In the genomic region with DNA sequence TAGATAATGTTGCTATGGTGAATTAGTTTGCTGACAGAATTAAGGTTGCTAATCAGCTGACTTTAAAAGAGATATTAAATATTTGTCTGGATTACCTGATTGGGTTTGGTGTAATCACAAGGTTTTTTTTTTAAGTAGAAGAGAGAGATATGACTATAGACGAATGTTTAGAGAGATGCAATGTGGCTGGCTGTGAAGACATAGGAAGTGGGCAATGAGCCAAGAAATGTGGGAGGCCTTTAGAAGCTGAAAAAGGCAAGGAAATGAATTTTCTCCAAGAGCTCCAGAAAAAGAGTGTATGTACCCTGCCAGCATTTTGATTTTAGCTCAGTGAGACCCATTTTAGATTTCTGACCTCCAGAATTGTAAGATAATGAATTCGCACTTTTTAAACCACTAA, we compare ENCODE assay signal across 21 cellular contexts.
A peak's percentile ranks its signal among the peaks of the same experiment; 100 is the strongest.
DNase-seq lines count a peak whose midpoint lies in the region; ATAC-seq and TF ChIP-seq lines count a peak whose summit lies in the region.
"Had no signal": no experiment of that assay in that cellular context is flagged by ENCODE, and none has a peak within 500 bp of the region (broad histone marks: within the 10 kb centered on the region; RNA-seq: fewer than 3 reads in every experiment).

No MANE protein-coding gene starts in this region.

- H3K4me3 Mint-ChIP-seq in activated CD4-positive, alpha-beta memory T cell treated with anti-CD3 and anti-CD28 coated beads, Interleukin-2, amount 10 ng/mL, durations not matched to agents 7 days and 5 days = no peak overlapping the region
- H3K4me3 Mint-ChIP-seq in stimulated activated effector memory CD8-positive, alpha-beta T cell treated with anti-CD3 and anti-CD28 coated beads, Interleukin-12 subunit alpha, Interleukin-12 subunit beta, amount 100 ng/mL, for 72 hours = no peak overlapping the region
- H3K4me3 Mint-ChIP-seq: T-helper 2 cell treated with Interferon-gamma antibody and Interleukin-4, amounts not matched to agents 5 μg/mL and 100 μg/mL, for 36 hours had no signal

- DNase-seq in NCI-H510A treated with DMSO at 0.1 percent for 48 hours (lab: John Stamatoyannopoulos, UW) (peak; percentile 11), NCI-H510A (lab: John Stamatoyannopoulos, UW) (no peak), RPMI8226 (peak; percentile 6), left kidney (ENCODE audit: low read depth, low spot score) (peak; percentile 6), left cardiac atrium (no peak)
- DNase-seq in activated CD4-positive, alpha-beta memory T cell treated with anti-CD3 and anti-CD28 coated beads, Interleukin-2, amount 10 ng/mL, durations not matched to agents 7 days and 5 days = no peak
- DNase-seq in stimulated activated effector memory CD8-positive, alpha-beta T cell treated with anti-CD3 and anti-CD28 coated beads, Interleukin-12 subunit alpha, Interleukin-12 subunit beta, amount 100 ng/mL, for 72 hours (ENCODE audit: low spot score in 2 of 2) = no peak
- DNase-seq: ACHN, AML-193, Caco-2, GM23248, MG63, NCI-H1694 treated with DMSO at 0.1 percent for 48 hours, NCI-H2107, NCI-H226, NCI-H774 had no signal

- no peaks in the 10 kb centered on the region for H3K36me3 Mint-ChIP-seq in activated CD4-positive, alpha-beta memory T cell treated with anti-CD3 and anti-CD28 coated beads, Interleukin-2, amount 10 ng/mL, durations not matched to agents 7 days and 5 days (ENCODE audit: low read depth)
- H3K36me3 Mint-ChIP-seq in stimulated activated effector memory CD8-positive, alpha-beta T cell treated with anti-CD3 and anti-CD28 coated beads, Interleukin-12 subunit alpha, Interleukin-12 subunit beta, amount 100 ng/mL, for 72 hours = no peaks in the 10 kb centered on the region

- no peak overlapping the region for H3K27ac Mint-ChIP-seq in activated CD4-positive, alpha-beta memory T cell treated with anti-CD3 and anti-CD28 coated beads, Interleukin-2, amount 10 ng/mL, durations not matched to agents 7 days and 5 days
- no peak overlapping the region for H3K27ac Mint-ChIP-seq in stimulated activated effector memory CD8-positive, alpha-beta T cell treated with anti-CD3 and anti-CD28 coated beads, Interleukin-12 subunit alpha, Interleukin-12 subunit beta, amount 100 ng/mL, for 72 hours
- H3K27ac Mint-ChIP-seq: T-helper 2 cell treated with Interferon-gamma antibody and Interleukin-4, amounts not matched to agents 5 μg/mL and 100 μg/mL, for 36 hours had no signal

- POLR2A ChIA-PET in activated CD4-positive, alpha-beta memory T cell treated with anti-CD3 and anti-CD28 coated beads, Interleukin-2, amount 10 ng/mL, durations not matched to agents 7 days and 5 days (lab: Charles Lee) = no interaction called here

- peaks cover 2% of the 10 kb centered on the region for H3K9me3 Mint-ChIP-seq in activated CD4-positive, alpha-beta memory T cell treated with anti-CD3 and anti-CD28 coated beads, Interleukin-2, amount 10 ng/mL, durations not matched to agents 7 days and 5 days
- H3K9me3 Mint-ChIP-seq in stimulated activated effector memory CD8-positive, alpha-beta T cell treated with anti-CD3 and anti-CD28 coated beads, Interleukin-12 subunit alpha, Interleukin-12 subunit beta, amount 100 ng/mL, for 72 hours = peaks cover 14% of the 10 kb centered on the region

- H3K27ac ChIP-seq in C4-2B = peak overlapping the region; percentile 18; the same call in 1 of the 2 replicates
- H3K27ac ChIP-seq: GM23248, HL-60 had no signal

- H3K4me1 Mint-ChIP-seq in activated CD4-positive, alpha-beta memory T cell treated with anti-CD3 and anti-CD28 coated beads, Interleukin-2, amount 10 ng/mL, durations not matched to agents 7 days and 5 days = no peaks in the 10 kb centered on the region
- H3K4me1 Mint-ChIP-seq in stimulated activated effector memory CD8-positive, alpha-beta T cell treated with anti-CD3 and anti-CD28 coated beads, Interleukin-12 subunit alpha, Interleukin-12 subunit beta, amount 100 ng/mL, for 72 hours = no peaks in the 10 kb centered on the region

- H3K27me3 Mint-ChIP-seq in activated CD4-positive, alpha-beta memory T cell treated with anti-CD3 and anti-CD28 coated beads, Interleukin-2, amount 10 ng/mL, durations not matched to agents 7 days and 5 days = no peaks in the 10 kb centered on the region

- CTCF ChIA-PET in activated CD4-positive, alpha-beta memory T cell treated with anti-CD3 and anti-CD28 coated beads, Interleukin-2, amount 10 ng/mL, durations not matched to agents 7 days and 5 days (lab: Charles Lee) = no interaction called here

- intact Hi-C loops in left cardiac atrium (cut with DNase I) = no loop called here

- ATAC-seq in left cardiac atrium = no peak
- no peak for ATAC-seq in stimulated activated effector memory CD8-positive, alpha-beta T cell treated with anti-CD3 and anti-CD28 coated beads, Interleukin-12 subunit alpha, Interleukin-12 subunit beta, amount 100 ng/mL, for 72 hours
- ATAC-seq: Panc1, Right ventricle myocardium inferior had no signal

- no peak for TF ChIP-seq CTCF in C4-2B (conservative IDR thresholded peaks at IDR 0.05)

Comparison
In these comparisons a context has a peak if more than half of its experiments do, and no peak if none do; other contexts are left out.
1. DNase-seq: peak in NCI-H510A treated with DMSO at 0.1 percent for 48 hours (single experiment), RPMI8226 (single experiment) and left kidney (single experiment); none in NCI-H510A (single experiment), activated CD4-positive, alpha-beta memory T cell treated with anti-CD3 and anti-CD28 coated beads, Interleukin-2, amount 10 ng/mL, durations not matched to agents 7 days and 5 days (single experiment), left cardiac atrium (single experiment) and stimulated activated effector memory CD8-positive, alpha-beta T cell treated with anti-CD3 and anti-CD28 coated beads, Interleukin-12 subunit alpha, Interleukin-12 subunit beta, amount 100 ng/mL, for 72 hours (0 of 2).